ENCODE assay signal across 22 cellular contexts in the genomic region with DNA sequence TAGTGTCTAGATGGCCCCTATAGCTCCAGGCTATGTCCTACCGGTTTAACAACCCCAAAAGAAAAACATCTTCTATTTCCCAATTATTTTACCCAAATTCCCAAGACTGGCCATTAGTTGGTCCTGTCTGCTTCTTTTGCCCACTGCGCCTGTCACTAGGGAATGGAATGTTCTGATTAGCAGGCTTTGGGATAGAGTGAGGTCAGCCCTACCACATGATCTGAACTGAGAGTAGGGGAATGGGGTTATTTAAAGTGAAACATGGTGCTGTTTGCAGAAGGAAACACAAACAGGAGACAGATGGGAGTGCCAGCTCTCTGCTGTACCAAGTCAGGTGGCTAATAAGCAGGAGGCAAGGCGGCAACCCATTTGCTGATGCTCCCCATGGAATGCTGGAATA.
DNase-seq lines count a peak whose midpoint lies in the region; ATAC-seq, FAIRE-seq and TF ChIP-seq lines count a peak whose summit lies in the region.
"Had no signal": no experiment of that assay in that cellular context is flagged by ENCODE, and none has a peak within 500 bp of the region (broad histone marks: within the 10 kb centered on the region; RNA-seq: fewer than 3 reads in every experiment).

No MANE protein-coding gene starts in this region.

- H3K9me3 ChIP-seq in right cardiac atrium (ENCODE audit: control insufficient read depth, low read length) (no peaks in the 10 kb centered on the region), stomach (no peaks in the 10 kb centered on the region), kidney (ENCODE audit: control insufficient read depth in 1 of 2, low read length in 2 of 2) (no peaks in the 10 kb centered on the region)
- H3K9me3 ChIP-seq: BE2C had no signal

- DNase-seq in Right ventricle myocardium inferior (ENCODE audit: missing footprints) (no peak), right cardiac atrium (no peak), NCI-H1694 treated with DMSO at 0.1 percent for 48 hours (lab: John Stamatoyannopoulos, UW) (peak; percentile 11), islet precursor cell (peak; percentile 69), stomach (peak; percentile 36), kidney (no peak), inferior parietal cortex (ENCODE audit: extremely low spot score) (no peak)
- DNase-seq: ACHN; BE2C; C1 segment of cervical spinal cord; CD4-positive, CD25-positive, alpha-beta regulatory T cell; CD8-positive, alpha-beta memory T cell; COR-L47; DMS153; DMS79; GF-D8; GOT3; H7; HFFc6 had no signal

- H3K27ac ChIP-seq in right cardiac atrium (ENCODE audit: low read length): no peak overlapping the region
- no peak overlapping the region for H3K27ac ChIP-seq in stomach
- H3K27ac ChIP-seq in kidney (ENCODE audit: low read depth in 2 of 2, low read length in 2 of 2): no peak overlapping the region
- H3K27ac ChIP-seq: HL-60 had no signal

- TF ChIP-seq POLR2A in stomach (IDR thresholded peaks at IDR 0.05): no peak

- no peaks in the 10 kb centered on the region for H3K4me1 ChIP-seq in right cardiac atrium (ENCODE audit: control insufficient read depth, insufficient read depth, low read length)
- H3K4me1 ChIP-seq in stomach: no peaks in the 10 kb centered on the region
- H3K4me1 ChIP-seq in kidney (ENCODE audit: control insufficient read depth in 1 of 2, insufficient read depth in 1 of 2, low read depth in 1 of 2, low read length in 2 of 2): no peaks in the 10 kb centered on the region
- H3K4me1 ChIP-seq: BE2C had no signal

- H3K27me3 ChIP-seq in right cardiac atrium (ENCODE audit: control insufficient read depth, insufficient read depth): no peaks in the 10 kb centered on the region
- H3K27me3 ChIP-seq in stomach: no peaks in the 10 kb centered on the region
- H3K27me3 ChIP-seq: BE2C had no signal

- H3K4me3 ChIP-seq in right cardiac atrium (ENCODE audit: low read length) (no peak overlapping the region), stomach (no peak overlapping the region), kidney (ENCODE audit: low read length in 2 of 2) (no peak overlapping the region)

- intact Hi-C loops in Right ventricle myocardium inferior (cut with DNase I): no loop called here
- intact Hi-C loops in right cardiac atrium (cut with DNase I): no loop called here
- intact Hi-C loops in stomach (cut with DNase I; ENCODE audit: low total_unique reads): no loop called here
- intact Hi-C loops in kidney (cut with DNase I): no loop called here

- FAIRE-seq in kidney (lab: Jason Lieb, UNC): no peak
- FAIRE-seq: A204.1 had no signal

- WGBS in right cardiac atrium: 84% methylated on average over 3 of the region's 3 CpGs
- WGBS in stomach, 5 donors: 72 to 90% (median 77%) methylated on average over 3 of the region's 3 CpGs

- no peak for TF ChIP-seq EP300 in stomach (IDR thresholded peaks at IDR 0.05)

- H3K9ac ChIP-seq in kidney (ENCODE audit: low read length in 2 of 2): no peak overlapping the region

- ATAC-seq in Right ventricle myocardium inferior: peak; percentile 42
- ATAC-seq in right cardiac atrium: no peak
- ATAC-seq: HCT116 had no signal

- H3K36me3 ChIP-seq in stomach (no peaks in the 10 kb centered on the region), kidney (ENCODE audit: control insufficient read depth in 1 of 2, insufficient read depth in 2 of 2, low read length in 2 of 2) (no peaks in the 10 kb centered on the region)
- H3K36me3 ChIP-seq: BE2C had no signal

- TF ChIP-seq CTCF in stomach (IDR thresholded peaks at IDR 0.05): no peak
- TF ChIP-seq CTCF in kidney (IDR thresholded peaks at IDR 0.05; ENCODE audit: borderline replicate concordance, extremely low read depth, insufficient read depth): no peak

Comparison
In these comparisons a context has a peak if more than half of its experiments do, and no peak if none do; other contexts are left out.
1. DNase-seq: peak in NCI-H1694 treated with DMSO at 0.1 percent for 48 hours (single experiment), islet precursor cell (single experiment) and stomach (single experiment); none in Right ventricle myocardium inferior (single experiment), right cardiac atrium (0 of 3), kidney (single experiment) and inferior parietal cortex (single experiment).